ENCODE assay signal across 1 cellular context in the genomic region with DNA sequence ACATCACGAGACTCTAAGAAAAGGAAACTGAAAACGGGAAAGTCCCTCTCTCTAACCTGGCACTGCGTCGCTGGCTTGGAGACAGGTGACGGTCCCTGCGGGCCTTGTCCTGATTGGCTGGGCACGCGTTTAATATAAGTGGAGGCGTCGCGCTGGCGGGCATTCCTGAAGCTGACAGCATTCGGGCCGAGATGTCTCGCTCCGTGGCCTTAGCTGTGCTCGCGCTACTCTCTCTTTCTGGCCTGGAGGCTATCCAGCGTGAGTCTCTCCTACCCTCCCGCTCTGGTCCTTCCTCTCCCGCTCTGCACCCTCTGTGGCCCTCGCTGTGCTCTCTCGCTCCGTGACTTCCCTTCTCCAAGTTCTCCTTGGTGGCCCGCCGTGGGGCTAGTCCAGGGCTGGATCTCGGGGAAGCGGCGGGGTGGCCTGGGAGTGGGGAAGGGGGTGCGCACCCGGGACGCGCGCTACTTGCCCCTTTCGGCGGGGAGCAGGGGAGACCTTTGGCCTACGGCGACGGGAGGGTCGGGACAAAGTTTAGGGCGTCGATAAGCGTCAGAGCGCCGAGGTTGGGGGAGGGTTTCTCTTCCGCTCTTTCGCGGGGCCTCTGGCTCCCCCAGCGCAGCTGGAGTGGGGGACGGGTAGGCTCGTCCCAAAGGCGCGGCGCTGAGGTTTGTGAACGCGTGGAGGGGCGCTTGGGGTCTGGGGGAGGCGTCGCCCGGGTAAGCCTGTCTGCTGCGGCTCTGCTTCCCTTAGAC.
TF ChIP-seq lines count a peak whose summit lies in the region.

Gene B2M, plus strand, starts transcription at position 162 of the 752 bp plus-strand sequence. Its CDS starts 30 bp downstream, at position 192.

TF ChIP-seq in K562, 482 proteins besides CTCF, POLR2A, EP300 and RAD21 (continued from another document and continues in another):
- TF ChIP-seq PKNOX1 (IDR thresholded peaks at IDR 0.05): peak; percentile 53; the same call in 1 of the 2 replicates
- no peak for TF ChIP-seq KLF13 (tag; IDR thresholded peaks at IDR 0.05; ENCODE audit: borderline replicate concordance, low read depth)
- TF ChIP-seq AFF4 (CRISPR knock-in tag; IDR thresholded peaks at IDR 0.05): no peak; the same call in 1 of the 2 replicates
- no peak for TF ChIP-seq HDGF (IDR thresholded peaks at IDR 0.05)
- TF ChIP-seq ZNF707 (CRISPR knock-in tag; conservative IDR thresholded peaks at IDR 0.05): no peak
- no peak for TF ChIP-seq ZNF583 (CRISPR knock-in tag; IDR thresholded peaks at IDR 0.05)
- peak; percentile 49 for TF ChIP-seq CCNT2 (IDR thresholded peaks at IDR 0.05; ENCODE audit: borderline replicate concordance, extremely low read depth, insufficient read length, low read depth, low read length)
- TF ChIP-seq, protein P1, sequence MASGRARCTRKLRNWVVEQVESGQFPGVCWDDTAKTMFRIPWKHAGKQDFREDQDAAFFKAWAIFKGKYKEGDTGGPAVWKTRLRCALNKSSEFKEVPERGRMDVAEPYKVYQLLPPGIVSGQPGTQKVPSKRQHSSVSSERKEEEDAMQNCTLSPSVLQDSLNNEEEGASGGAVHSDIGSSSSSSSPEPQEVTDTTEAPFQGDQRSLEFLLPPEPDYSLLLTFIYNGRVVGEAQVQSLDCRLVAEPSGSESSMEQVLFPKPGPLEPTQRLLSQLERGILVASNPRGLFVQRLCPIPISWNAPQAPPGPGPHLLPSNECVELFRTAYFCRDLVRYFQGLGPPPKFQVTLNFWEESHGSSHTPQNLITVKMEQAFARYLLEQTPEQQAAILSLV (tag; IDR thresholded peaks at IDR 0.05): 0 out of 2 replicates have a peak, but pooled peaks have one; percentile 13
- TF ChIP-seq, protein P2, sequence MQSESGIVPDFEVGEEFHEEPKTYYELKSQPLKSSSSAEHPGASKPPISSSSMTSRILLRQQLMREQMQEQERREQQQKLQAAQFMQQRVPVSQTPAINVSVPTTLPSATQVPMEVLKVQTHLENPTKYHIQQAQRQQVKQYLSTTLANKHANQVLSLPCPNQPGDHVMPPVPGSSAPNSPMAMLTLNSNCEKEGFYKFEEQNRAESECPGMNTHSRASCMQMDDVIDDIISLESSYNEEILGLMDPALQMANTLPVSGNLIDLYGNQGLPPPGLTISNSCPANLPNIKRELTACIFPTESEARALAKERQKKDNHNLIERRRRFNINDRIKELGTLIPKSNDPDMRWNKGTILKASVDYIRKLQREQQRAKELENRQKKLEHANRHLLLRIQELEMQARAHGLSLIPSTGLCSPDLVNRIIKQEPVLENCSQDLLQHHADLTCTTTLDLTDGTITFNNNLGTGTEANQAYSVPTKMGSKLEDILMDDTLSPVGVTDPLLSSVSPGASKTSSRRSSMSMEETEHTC (IDR thresholded peaks at IDR 0.05): no peak; the same call in 1 of the 2 replicates
- no peak for TF ChIP-seq MCM3 (IDR thresholded peaks at IDR 0.05)
- TF ChIP-seq ZBTB1 (CRISPR knock-in tag; IDR thresholded peaks at IDR 0.05; ENCODE audit: borderline replicate concordance, low read depth): peak; percentile 47; the same call in 1 of the 2 replicates
- TF ChIP-seq ARID3B (CRISPR knock-in tag; IDR thresholded peaks at IDR 0.05; ENCODE audit: borderline replicate concordance): no peak
- TF ChIP-seq ATF4 (CRISPR knock-in tag; IDR thresholded peaks at IDR 0.05): 0 out of 2 replicates have a peak, but pooled peaks have one; percentile 22
- TF ChIP-seq HDAC1 (IDR thresholded peaks at IDR 0.05): peak; percentile 54 to 69; a peak in 2 of 4 replicates
- TF ChIP-seq, protein P3, sequence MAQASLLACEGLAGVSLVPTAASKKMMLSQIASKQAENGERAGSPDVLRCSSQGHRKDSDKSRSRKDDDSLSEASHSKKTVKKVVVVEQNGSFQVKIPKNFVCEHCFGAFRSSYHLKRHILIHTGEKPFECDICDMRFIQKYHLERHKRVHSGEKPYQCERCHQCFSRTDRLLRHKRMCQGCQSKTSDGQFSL (CRISPR knock-in tag; IDR thresholded peaks at IDR 0.05): no peak
- TF ChIP-seq, protein P3 (tag; IDR thresholded peaks at IDR 0.05): no peak; a peak in 1 of 4 replicates
- no peak for TF ChIP-seq ZNF197 (CRISPR knock-in tag; IDR thresholded peaks at IDR 0.05; ENCODE audit: low read depth)
- TF ChIP-seq HMGN3 (IDR thresholded peaks at IDR 0.05; ENCODE audit: borderline replicate concordance, extremely low read depth, insufficient read length, low read depth, low read length): peak; percentile 6
- TF ChIP-seq NEUROD1 (IDR thresholded peaks at IDR 0.05; ENCODE audit: borderline replicate concordance, low read depth, low read length, partially characterized antibody): peak; percentile 27
- no peak for TF ChIP-seq FOSL1 (tag; conservative IDR thresholded peaks at IDR 0.05)
- TF ChIP-seq RBFOX2 (IDR thresholded peaks at IDR 0.05; ENCODE audit: low read depth, low read length): peak; percentile 99
- no peak for TF ChIP-seq FUS (optimal IDR thresholded peaks at IDR 0.05; ENCODE audit: low read depth, low read length)
- no peak for TF ChIP-seq ZNF347 (CRISPR knock-in tag; IDR thresholded peaks at IDR 0.05; ENCODE audit: low read depth)
- TF ChIP-seq THAP7 (CRISPR knock-in tag; IDR thresholded peaks at IDR 0.05): no peak
- TF ChIP-seq FOXK2 (conservative IDR thresholded peaks at IDR 0.05 in 1 of 2, IDR thresholded peaks at IDR 0.05 in 1 of 2; ENCODE audit: low read depth in 2 of 2): no peak
- TF ChIP-seq MBD2 (IDR thresholded peaks at IDR 0.05; ENCODE audit: borderline replicate concordance, low read depth): peak; percentile 92
- no peak for TF ChIP-seq C11orf30 (IDR thresholded peaks at IDR 0.05; ENCODE audit: low read depth)
- TF ChIP-seq, protein P4, sequence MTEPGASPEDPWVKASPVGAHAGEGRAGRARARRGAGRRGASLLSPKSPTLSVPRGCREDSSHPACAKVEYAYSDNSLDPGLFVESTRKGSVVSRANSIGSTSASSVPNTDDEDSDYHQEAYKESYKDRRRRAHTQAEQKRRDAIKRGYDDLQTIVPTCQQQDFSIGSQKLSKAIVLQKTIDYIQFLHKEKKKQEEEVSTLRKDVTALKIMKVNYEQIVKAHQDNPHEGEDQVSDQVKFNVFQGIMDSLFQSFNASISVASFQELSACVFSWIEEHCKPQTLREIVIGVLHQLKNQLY (CRISPR knock-in tag; conservative IDR thresholded peaks at IDR 0.05): 0 out of 4 replicates have a peak, but pooled peaks of 1 of the 2 experiments have one; percentile 24
- TF ChIP-seq ZNF586 (CRISPR knock-in tag; conservative IDR thresholded peaks at IDR 0.05): no peak
- TF ChIP-seq SRSF9 (IDR thresholded peaks at IDR 0.05; ENCODE audit: borderline replicate concordance, low read depth, low read length): no peak
- TF ChIP-seq MXI1 (IDR thresholded peaks at IDR 0.05; ENCODE audit: low read depth, low read length): no peak
- TF ChIP-seq, protein P5, sequence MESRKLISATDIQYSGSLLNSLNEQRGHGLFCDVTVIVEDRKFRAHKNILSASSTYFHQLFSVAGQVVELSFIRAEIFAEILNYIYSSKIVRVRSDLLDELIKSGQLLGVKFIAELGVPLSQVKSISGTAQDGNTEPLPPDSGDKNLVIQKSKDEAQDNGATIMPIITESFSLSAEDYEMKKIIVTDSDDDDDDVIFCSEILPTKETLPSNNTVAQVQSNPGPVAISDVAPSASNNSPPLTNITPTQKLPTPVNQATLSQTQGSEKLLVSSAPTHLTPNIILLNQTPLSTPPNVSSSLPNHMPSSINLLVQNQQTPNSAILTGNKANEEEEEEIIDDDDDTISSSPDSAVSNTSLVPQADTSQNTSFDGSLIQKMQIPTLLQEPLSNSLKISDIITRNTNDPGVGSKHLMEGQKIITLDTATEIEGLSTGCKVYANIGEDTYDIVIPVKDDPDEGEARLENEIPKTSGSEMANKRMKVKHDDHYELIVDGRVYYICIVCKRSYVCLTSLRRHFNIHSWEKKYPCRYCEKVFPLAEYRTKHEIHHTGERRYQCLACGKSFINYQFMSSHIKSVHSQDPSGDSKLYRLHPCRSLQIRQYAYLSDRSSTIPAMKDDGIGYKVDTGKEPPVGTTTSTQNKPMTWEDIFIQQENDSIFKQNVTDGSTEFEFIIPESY (CRISPR knock-in tag; IDR thresholded peaks at IDR 0.05): no peak
- no peak for TF ChIP-seq IFI16 (CRISPR knock-in tag; IDR thresholded peaks at IDR 0.05)
- no peak for TF ChIP-seq ZNF584 (CRISPR knock-in tag; IDR thresholded peaks at IDR 0.05; ENCODE audit: low read depth)
- no peak for TF ChIP-seq CBFA2T3 (IDR thresholded peaks at IDR 0.05)
- TF ChIP-seq ZNF165 (CRISPR knock-in tag; IDR thresholded peaks at IDR 0.05; ENCODE audit: borderline replicate concordance): no peak
- no peak for TF ChIP-seq BRCA1 (IDR thresholded peaks at IDR 0.05)
- TF ChIP-seq BRCA1 (CRISPR knock-in tag; IDR thresholded peaks at IDR 0.05): no peak
- TF ChIP-seq E2F3 (CRISPR knock-in tag; IDR thresholded peaks at IDR 0.05): no peak
- TF ChIP-seq DIDO1 (tag; IDR thresholded peaks at IDR 0.05; ENCODE audit: low read depth): no peak
- no peak for TF ChIP-seq ZNF76 (CRISPR knock-in tag; IDR thresholded peaks at IDR 0.05; ENCODE audit: borderline replicate concordance)
